8 cellular contexts compared by ENCODE assay signal in the genomic region with DNA sequence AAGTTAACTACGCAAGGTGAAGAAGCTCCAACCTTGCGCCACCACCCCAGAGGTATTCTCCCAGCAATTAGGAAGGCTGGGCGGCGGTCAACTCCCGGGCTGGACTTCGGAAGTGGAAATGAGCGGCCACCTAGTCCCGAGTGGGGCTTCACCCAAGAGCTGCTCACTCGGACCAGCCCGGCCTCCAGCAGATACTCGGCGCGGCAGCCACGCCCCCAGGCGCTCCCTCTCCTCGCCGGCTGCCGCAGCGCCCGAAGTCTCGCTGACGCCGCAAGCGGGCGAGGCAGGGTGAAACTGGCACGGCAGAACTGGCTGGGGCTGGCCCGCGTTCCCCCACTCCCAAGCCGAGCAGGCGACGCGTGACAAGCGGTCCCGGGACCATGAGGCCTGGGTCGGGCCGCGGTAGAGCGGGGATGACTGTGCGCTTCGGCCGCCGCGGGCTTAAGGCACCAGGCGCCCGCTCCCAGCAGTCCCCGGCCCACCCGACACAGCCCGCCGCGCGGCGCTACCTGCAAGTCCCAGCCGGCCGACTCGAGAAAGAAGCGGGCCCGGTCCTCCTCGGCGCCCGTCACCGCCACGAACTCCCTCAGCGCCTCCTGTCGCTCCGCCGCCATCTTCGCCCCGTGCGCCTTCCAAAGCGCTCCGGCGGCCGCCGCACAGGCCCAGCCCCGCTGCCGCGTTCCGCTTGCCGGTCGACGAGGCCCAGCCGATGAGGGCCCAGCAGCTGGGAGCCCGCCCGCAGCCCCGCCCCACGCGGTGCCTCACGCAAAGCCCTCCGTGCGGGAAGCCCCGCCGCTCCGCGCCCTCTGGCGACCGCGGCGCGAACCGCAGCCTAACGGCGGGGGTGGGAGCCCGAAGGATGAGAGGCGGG. TPM values are rescaled to one million over a fixed set of nuclear protein-coding genes. Genes with fewer than 3 reads are reported as not detected.
DNase-seq lines count a peak whose midpoint lies in the region; ATAC-seq and TF ChIP-seq lines count a peak whose summit lies in the region.

A gene (minus strand): TSS at position 639 of the 871 bp plus-strand sequence. CDS start 25 bp downstream, at position 614.

- intact Hi-C loops in heart right ventricle (cut with DNase I) = loop anchor here in 3 of 10 donors (2.0 to 5.0 kb wide), 4 partner anchors 74 to 349 kb away; a partner anchor contains a TSS
- intact Hi-C loops in posterior vena cava (cut with DNase I) = loop anchor here in 1 of 2 donors (2.0 kb wide), 1 partner anchor 74 kb away; a partner anchor contains a TSS
- intact Hi-C loops in upper lobe of right lung (cut with DNase I) = no loop called here

- H3K27me3 ChIP-seq in heart right ventricle (no peaks in the 10 kb centered on the region), upper lobe of right lung (no peaks in the 10 kb centered on the region)

- TF ChIP-seq CTCF in GM12875 (IDR thresholded peaks at IDR 0.05; ENCODE audit: borderline replicate concordance, insufficient read depth, low read depth, low read length) = peak; percentile 100
- TF ChIP-seq CTCF in heart right ventricle (IDR thresholded peaks at IDR 0.05) = peak; percentile 87 to 100 (median 99)
- TF ChIP-seq CTCF in upper lobe of right lung (IDR thresholded peaks at IDR 0.05) = peak; percentile 96

- WGBS in adipose tissue, 3 donors = 0 to 1% (median 0%) methylated on average over 62 to 104 of the region's 104 CpGs
- WGBS in heart right ventricle, 2 donors = 0 to 1% methylated on average over 101 to 104 of the region's 104 CpGs

- H3K4me1 ChIP-seq in heart right ventricle (peaks cover 0 to 67% (median 43%) of the 10 kb centered on the region in 9 donors), upper lobe of right lung (peaks cover 25% of the 10 kb centered on the region)

- DNase-seq in NCI-H1436 (lab: John Stamatoyannopoulos, UW) = peak; percentile 92
- peak; percentile 96 for DNase-seq in T follicular helper cell (ENCODE audit: low read depth)
- peak; percentile 94 to 96 for DNase-seq in heart right ventricle
- peak; percentile 99 for DNase-seq in posterior vena cava (ENCODE audit: low spot score)
- peak; percentile 98 for DNase-seq in upper lobe of right lung

- H3K36me3 ChIP-seq in heart right ventricle (peaks cover 0 to 40% (median 6%) of the 10 kb centered on the region in 9 donors), upper lobe of right lung (peaks cover 19% of the 10 kb centered on the region)

- H3K9me3 ChIP-seq in heart right ventricle = no peaks in the 10 kb centered on the region
- H3K9me3 ChIP-seq in upper lobe of right lung = no peaks in the 10 kb centered on the region

- ATAC-seq in HG02798 (IDR thresholded peaks at IDR 0.05; ENCODE audit: poor library complexity, unreplicated experiment) (peak; percentile 89), heart right ventricle (peak; percentile 96 to 99 (median 98)), upper lobe of right lung (peak; percentile 97)

- no peak within 1 kb of the TSS for H3K27ac ChIP-seq in adipose tissue (ENCODE audit: low read depth, low read length)
- H3K27ac ChIP-seq in heart right ventricle = peak within 1 kb of the TSS; percentile 73 to 96 (median 92)
- H3K27ac ChIP-seq in upper lobe of right lung = peak within 1 kb of the TSS; percentile 80

- peak within 1 kb of the TSS; percentile 79 for H3K4me3 ChIP-seq in GM12875 (ENCODE audit: low read depth, low read length)
- peak within 1 kb of the TSS; percentile 79 to 99 (median 95) for H3K4me3 ChIP-seq in heart right ventricle
- H3K4me3 ChIP-seq in upper lobe of right lung = peak within 1 kb of the TSS; percentile 81

RNA-seq across cellular contexts. Expression of the gene that starts here (rescaled TPM):
- polyA plus RNA-seq in adipose tissue = 10 to 100 TPM; 24.4 to 52.1 (median 40.8) TPM
- 10 to 100 TPM; 54.6 to 75.6 (median 63.8) TPM for total RNA-seq in heart right ventricle
- polyA plus RNA-seq in heart right ventricle = 10 to 100 TPM; 39.4 to 46.9 TPM
- total RNA-seq in posterior vena cava = 10 to 100 TPM; 58.7 to 62.0 TPM
- 73.4 TPM for total RNA-seq in upper lobe of right lung
